Comparison of ENCODE assay signal across 12 cellular contexts in genomic region chr5:14655146-14655741, GRCh38. TPM values are rescaled to one million over a fixed set of nuclear protein-coding genes. Genes with fewer than 3 reads are reported as not detected.
DNase-seq lines count a peak whose midpoint lies in the region; ATAC-seq and TF ChIP-seq lines count a peak whose summit lies in the region.
"Had no signal": no experiment of that assay in that cellular context is flagged by ENCODE, and none has a peak within 500 bp of the region (broad histone marks: within the 10 kb centered on the region; RNA-seq: fewer than 3 reads in every experiment).

No MANE protein-coding gene starts in this region.

- no peak overlapping the region for H2AFZ ChIP-seq in IMR-90 (replicated peaks; ENCODE audit: low read length, poor library complexity)

- no CpG with 5 or more reads among the region's 4 CpGs for WGBS in IMR-90 (ENCODE audit: extremely low coverage in 2 of 2, insufficient read length in 1 of 2), 2 experiments

- peak; percentile 29 for DNase-seq in activated naive CD4-positive, alpha-beta T cell treated with anti-CD3 and anti-CD28 coated beads, Interleukin-2, amount 10 ng/mL, durations not matched to agents 7 days and 5 days
- no peak for DNase-seq in activated naive CD4-positive, alpha-beta T cell (lab: John Stamatoyannopoulos, UW)
- no peak for DNase-seq in IMR-90
- DNase-seq in RPMI7951 (ENCODE audit: low read depth), result peak; percentile 5
- no peak for DNase-seq in foreskin keratinocyte
- DNase-seq: H7, Kasumi-1, NCI-H1930, NCI-H345 had no signal

- no peak overlapping the region for H3K18ac ChIP-seq in IMR-90 (ENCODE audit: low read depth, low read length)

- no peak overlapping the region for H2BK120ac ChIP-seq in IMR-90 (ENCODE audit: low read depth, low read length)

- no peak overlapping the region for H4K8ac ChIP-seq in IMR-90 (ENCODE audit: low read depth in 2 of 2, low read length in 2 of 2)

- H3K36me3 ChIP-seq in IMR-90 (ENCODE audit: control insufficient read depth, insufficient read depth, low read length), result no peaks in the 10 kb centered on the region

- CTCF ChIA-PET in activated naive CD4-positive, alpha-beta T cell treated with anti-CD3 and anti-CD28 coated beads, Interleukin-2, amount 10 ng/mL, durations not matched to agents 7 days and 5 days (lab: Charles Lee), result interaction anchor here (0.7 to 4.8 kb wide), 3 partner anchors 256 to 510 kb away, joined by 3 to 24 read pairs (median 4); no protein-coding TSS in a partner anchor
- CTCF ChIA-PET in IMR-90 (lab: Yijun Ruan, JAX), result no interaction called here

- no peaks in the 10 kb centered on the region for H3K9me3 ChIP-seq in IMR-90 (ENCODE audit: control insufficient read depth, insufficient read depth, low read length)

- no peak overlapping the region for H2BK15ac ChIP-seq in IMR-90 (ENCODE audit: low read depth, low read length)

- TF ChIP-seq CTCF in IMR-90 (conservative IDR thresholded peaks at IDR 0.05; ENCODE audit: low read depth, low read length), result no peak
- TF ChIP-seq CTCF in foreskin keratinocyte (conservative IDR thresholded peaks at IDR 0.05), result no peak

- no peak overlapping the region for H2BK20ac ChIP-seq in IMR-90 (ENCODE audit: low read depth, low read length)

- no peaks in the 10 kb centered on the region for H3K36me3 Mint-ChIP-seq in activated naive CD4-positive, alpha-beta T cell treated with anti-CD3 and anti-CD28 coated beads, Interleukin-2, amount 10 ng/mL, durations not matched to agents 7 days and 5 days

- no peak overlapping the region for H2AK5ac ChIP-seq in IMR-90 (ENCODE audit: low read depth, low read length)

- BruUV-seq in IMR-90 (replicated peaks; lab: Mats Ljungman, UMichigan), result no TSS peak

- dilution Hi-C loops in IMR-90 (cut with HindIII; ENCODE audit: low sequenced_read_pairs, unreplicated experiment), result no loop called here

- H3K9me3 Mint-ChIP-seq in activated naive CD4-positive, alpha-beta T cell treated with anti-CD3 and anti-CD28 coated beads, Interleukin-2, amount 10 ng/mL, durations not matched to agents 7 days and 5 days, result no peaks in the 10 kb centered on the region

- no peak overlapping the region for H3K9ac ChIP-seq in IMR-90 (ENCODE audit: low read depth, low read length)

- POLR2A ChIA-PET in IMR-90 (lab: Charles Lee; ENCODE audit: unreplicated experiment), result interaction anchor here (0.6 kb wide), 1 partner anchor 262 kb away, joined by 8 read pairs; no protein-coding TSS in a partner anchor

- TF ChIP-seq RAD21 in IMR-90 (IDR thresholded peaks at IDR 0.05; ENCODE audit: low read length), result no peak

- peaks cover 17% of the 10 kb centered on the region for H3K27me3 Mint-ChIP-seq in activated naive CD4-positive, alpha-beta T cell treated with anti-CD3 and anti-CD28 coated beads, Interleukin-2, amount 10 ng/mL, durations not matched to agents 7 days and 5 days

- no peak overlapping the region for H3K14ac ChIP-seq in IMR-90 (replicated peaks; ENCODE audit: low read depth, low read length)

- peaks cover 3% of the 10 kb centered on the region; the same call in 1 of the 2 replicates for H3K9me1 ChIP-seq in IMR-90 (ENCODE audit: insufficient read depth, low read length)

- TF ChIP-seq POLR2A in IMR-90 (IDR thresholded peaks at IDR 0.05; ENCODE audit: low read depth, low read length), result no peak

- no peak overlapping the region for H4K91ac ChIP-seq in IMR-90 (ENCODE audit: insufficient read depth, low read depth, low read length)

- H3K4me3 ChIP-seq in IMR-90 (ENCODE audit: insufficient read depth, low read depth, low read length), result no peak overlapping the region

- H3K4ac ChIP-seq in IMR-90 (ENCODE audit: low read depth, low read length), result no peak overlapping the region

- H4K20me1 ChIP-seq in IMR-90 (ENCODE audit: insufficient read depth, low read length), result peaks cover 3% of the 10 kb centered on the region; the same call in 1 of the 2 replicates

- H3K79me1 ChIP-seq in IMR-90 (ENCODE audit: low read depth in 1 of 2, low read length in 2 of 2), result no peaks in the 10 kb centered on the region

- no peak overlapping the region for H3K56ac ChIP-seq in IMR-90 (ENCODE audit: extremely low read depth, insufficient read depth, low read length)

- no peak overlapping the region for H4K5ac ChIP-seq in IMR-90 (ENCODE audit: low read depth, low read length)

- no peak overlapping the region for H2BK5ac ChIP-seq in IMR-90 (ENCODE audit: low read depth, low read length, poor library complexity, severe bottlenecking)

- no peak overlapping the region for H3K23ac ChIP-seq in IMR-90 (ENCODE audit: low read depth, low read length)

- H3K27me3 ChIP-seq in IMR-90 (ENCODE audit: control insufficient read depth, insufficient read depth, low read length) (peaks cover 18% of the 10 kb centered on the region), foreskin keratinocyte (no peaks in the 10 kb centered on the region)

- no peak overlapping the region for H2AK9ac ChIP-seq in IMR-90 (replicated peaks; ENCODE audit: low read depth, low read length, poor library complexity)

- no peak overlapping the region for H3K4me3 Mint-ChIP-seq in activated naive CD4-positive, alpha-beta T cell treated with anti-CD3 and anti-CD28 coated beads, Interleukin-2, amount 10 ng/mL, durations not matched to agents 7 days and 5 days

- no peak for ATAC-seq in IMR-90 (ENCODE audit: low read depth)
- ATAC-seq in foreskin keratinocyte, result peak; percentile 23
- ATAC-seq in GM21786 (IDR thresholded peaks at IDR 0.05; ENCODE audit: unreplicated experiment), result no peak
- ATAC-seq in GM18519 (IDR thresholded peaks at IDR 0.05; ENCODE audit: low FRiP score, unreplicated experiment), result no peak

- no peaks in the 10 kb centered on the region; the same call in 1 of the 2 replicates for H3K4me1 ChIP-seq in IMR-90 (ENCODE audit: control insufficient read depth, insufficient read depth, low read length)
- peaks cover 8% of the 10 kb centered on the region for H3K4me1 ChIP-seq in foreskin keratinocyte

- H3K4me1 Mint-ChIP-seq in activated naive CD4-positive, alpha-beta T cell treated with anti-CD3 and anti-CD28 coated beads, Interleukin-2, amount 10 ng/mL, durations not matched to agents 7 days and 5 days, result peaks cover 19% of the 10 kb centered on the region

- H3K27ac Mint-ChIP-seq in activated naive CD4-positive, alpha-beta T cell treated with anti-CD3 and anti-CD28 coated beads, Interleukin-2, amount 10 ng/mL, durations not matched to agents 7 days and 5 days, result no peak overlapping the region

- H3K27ac ChIP-seq in IMR-90 (ENCODE audit: insufficient read depth, low read length) (no peak overlapping the region), foreskin keratinocyte (no peak overlapping the region)
- H3K27ac ChIP-seq: C4-2B had no signal

- no peak overlapping the region for H3K4me2 ChIP-seq in IMR-90 (ENCODE audit: low read depth, low read length)

- in situ Hi-C loops in IMR-90 (cut with MboI; ENCODE audit: low sequenced_read_pairs), result loop anchor here (25.0 kb wide), 2 partner anchors 543 to 668 kb away; no protein-coding TSS in a partner anchor

- intact Hi-C loops in IMR-90 (cut with micrococcal nuclease), result no loop called here

TF ChIP-seq in IMR-90, 13 proteins besides CTCF, POLR2A, EP300 and RAD21:
- TF ChIP-seq FOS (IDR thresholded peaks at IDR 0.05; ENCODE audit: low read depth, low read length), result no peak
- peak; percentile 57 for TF ChIP-seq CEBPB (IDR thresholded peaks at IDR 0.05; ENCODE audit: low read depth, low read length)
- TF ChIP-seq CHD1 (IDR thresholded peaks at IDR 0.05; ENCODE audit: low read depth, low read length), result no peak
- no peak for TF ChIP-seq ELK1 (IDR thresholded peaks at IDR 0.05; ENCODE audit: borderline replicate concordance, low read depth, low read length)
- no peak for TF ChIP-seq MAFK (IDR thresholded peaks at IDR 0.05; ENCODE audit: low read depth, low read length)
TF ChIP-seq in IMR-90: peak in this region for 1.

RNA-seq across cellular contexts. Expression of gene OTULIN, which starts 9.3 kb away (rescaled TPM):
- total RNA-seq in IMR-90 (2012; rRNA removed), result 19.5 and 20.3 TPM in 2 replicates
- polyA plus RNA-seq in IMR-90 (2012; rRNA removed), result 5.9 and 6.9 TPM in 2 replicates
- 2.1 and 2.6 TPM in 2 replicates for polyA plus RNA-seq in IMR-90 (2012; cell fraction: cytosol; rRNA removed)
- 5.2 and 6.8 TPM in 2 replicates for polyA plus RNA-seq in IMR-90 (2012; cell fraction: nucleus; rRNA removed; ENCODE audit: low replicate concordance)
- total RNA-seq in RPMI7951 (2014; rRNA removed; shearing (Covaris generic)), result 16.6 and 21.1 TPM in 2 replicates
- total RNA-seq in foreskin keratinocyte, result 25.2 and 26.2 TPM in 2 replicates
- 9.0 and 11.4 TPM in 2 replicates for polyA plus RNA-seq in foreskin keratinocyte

Comparison
In these comparisons a context has a peak if more than half of its experiments do, and no peak if none do; other contexts are left out.
1. DNase-seq: peak in activated naive CD4-positive, alpha-beta T cell treated with anti-CD3 and anti-CD28 coated beads, Interleukin-2, amount 10 ng/mL, durations not matched to agents 7 days and 5 days (single experiment) and RPMI7951 (single experiment); none in activated naive CD4-positive, alpha-beta T cell (0 of 4), IMR-90 (single experiment) and foreskin keratinocyte (0 of 2).